In the genomic region with DNA sequence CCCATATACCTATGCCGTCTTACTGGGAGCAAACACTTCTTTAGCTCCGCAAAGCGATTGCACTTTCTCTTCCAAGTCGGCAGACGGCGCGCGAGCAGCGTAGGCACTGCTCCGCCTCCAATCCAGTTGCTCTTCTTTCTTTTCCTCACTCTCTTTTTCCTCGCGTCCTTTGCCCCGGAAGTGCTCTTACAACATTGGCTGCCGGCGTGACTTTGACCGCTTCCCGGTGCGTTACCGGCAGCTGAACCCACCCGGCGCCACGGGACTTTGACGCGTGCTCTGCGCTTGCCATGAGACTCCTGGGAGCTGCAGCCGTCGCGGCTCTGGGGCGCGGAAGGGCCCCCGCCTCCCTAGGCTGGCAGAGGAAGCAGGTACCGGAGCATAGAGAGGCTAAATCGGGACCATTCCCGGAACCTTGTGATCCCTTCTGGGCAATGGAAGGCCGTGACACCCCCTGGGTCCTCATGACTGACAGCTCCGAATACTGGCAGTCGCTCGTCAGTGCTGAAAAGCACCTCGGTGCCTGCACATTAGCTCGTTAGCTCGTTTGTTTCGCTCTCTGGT, we compare ENCODE assay signal across 8 cellular contexts. TPM values are rescaled to one million over a fixed set of nuclear protein-coding genes. Genes with fewer than 3 reads are reported as not detected.
DNase-seq lines count a peak whose midpoint lies in the region; ATAC-seq and TF ChIP-seq lines count a peak whose summit lies in the region.

A gene (plus strand): TSS at position 183 of the 564 bp plus-strand sequence. CDS start 108 bp downstream, at position 291.

- intact Hi-C loops in colonic mucosa (cut with DNase I): loop anchor here (5.0 kb wide), 1 partner anchor 102 kb away; no protein-coding TSS in a partner anchor

- H3K36me3 ChIP-seq in BE2C: peaks cover 21% of the 10 kb centered on the region
- no peaks in the 10 kb centered on the region for H3K36me3 ChIP-seq in colonic mucosa

- H3K4me1 ChIP-seq in BE2C (no peaks in the 10 kb centered on the region), colonic mucosa (no peaks in the 10 kb centered on the region)

- H3K9me3 ChIP-seq in BE2C (no peaks in the 10 kb centered on the region), colonic mucosa (no peaks in the 10 kb centered on the region)

- H3K27me3 ChIP-seq in BE2C: no peaks in the 10 kb centered on the region
- H3K27me3 ChIP-seq in colonic mucosa: no peaks in the 10 kb centered on the region
- no peaks in the 10 kb centered on the region for H3K27me3 ChIP-seq in layer of hippocampus (ENCODE audit: control insufficient read depth, insufficient read depth, low read length)

- peak; percentile 98 for ATAC-seq in HG03442 (IDR thresholded peaks at IDR 0.05; ENCODE audit: unreplicated experiment)

- peak within 1 kb of the TSS; percentile 64 to 92 for H3K9ac ChIP-seq in colonic mucosa (ENCODE audit: low read depth in 2 of 2, low read length in 2 of 2)

- TF ChIP-seq POLR2A in GM19193 (IDR thresholded peaks at IDR 0.05; ENCODE audit: extremely low read depth, insufficient read depth, insufficient read length): peak; percentile 78

- TF ChIP-seq CTCF in BE2C (IDR thresholded peaks at IDR 0.05; ENCODE audit: low read depth, low read length) (peak; percentile 83), colonic mucosa (IDR thresholded peaks at IDR 0.05) (peak; percentile 78)

- peak; percentile 91 for DNase-seq in BE2C
- DNase-seq in NCI-H524 (lab: John Stamatoyannopoulos, UW): peak; percentile 95 to 97
- peak; percentile 87 to 88 for DNase-seq in activated CD4-positive, alpha-beta T cell treated with anti-CD3 and anti-CD28 coated beads for 4 hours
- peak; percentile 94 for DNase-seq in colonic mucosa
- DNase-seq in stimulated activated CD4-positive, alpha-beta T cell treated with anti-CD3 and anti-CD28 coated beads, Interleukin-1b, Interleukin-23, amount 100 ng/mL, for 48 hours: peak; percentile 89

- H3K4me3 ChIP-seq in BE2C (ENCODE audit: low read depth, low read length) (peak within 1 kb of the TSS; percentile 100), colonic mucosa (peak within 1 kb of the TSS; percentile 60)

- H3K27ac ChIP-seq in colonic mucosa: peak within 1 kb of the TSS; percentile 47
- peak within 1 kb of the TSS; percentile 66 for H3K27ac ChIP-seq in layer of hippocampus (ENCODE audit: low read depth, low read length)

RNA-seq across cellular contexts. Expression of the gene that starts here (rescaled TPM):
- polyA plus RNA-seq in BE2C (2012; ENCODE audit: insufficient read depth, insufficient read length, low read depth): 65.0 TPM
- 10 to 100 TPM; 40.9 to 61.6 TPM for total RNA-seq in colonic mucosa

Comparison
In these comparisons a context has a peak if more than half of its experiments do, and no peak if none do; other contexts are left out.
1. Peak in every context shown above with its lines: DNase-seq, ATAC-seq, H3K4me3 ChIP-seq and H3K27ac ChIP-seq.